ENCODE assay signal across 7 cellular contexts in the genomic region with DNA sequence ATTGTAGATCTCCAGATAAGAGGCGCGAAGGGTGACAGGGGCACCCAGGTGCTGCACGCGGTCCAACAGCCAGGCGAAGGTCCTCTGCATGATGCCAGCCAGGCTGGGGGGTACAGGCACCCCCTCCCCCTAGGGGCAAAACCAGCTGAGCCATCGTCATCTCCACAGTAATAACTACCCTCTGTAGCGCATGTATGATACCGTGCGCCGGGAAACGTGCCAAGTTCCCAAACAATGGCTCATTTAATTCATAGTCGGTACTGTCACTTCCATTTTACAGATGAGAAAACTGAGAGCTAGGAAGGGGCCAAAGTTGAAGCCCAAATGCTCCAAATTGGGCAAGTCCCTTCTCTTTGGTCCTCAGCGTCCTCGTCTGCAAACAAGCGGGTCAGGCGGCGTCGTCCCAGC. TPM values are rescaled to one million over a fixed set of nuclear protein-coding genes. Genes with fewer than 3 reads are reported as not detected.
A peak's percentile ranks its signal among the peaks of the same experiment; 100 is the strongest.
DNase-seq lines count a peak whose midpoint lies in the region; ATAC-seq and TF ChIP-seq lines count a peak whose summit lies in the region.

No MANE protein-coding gene starts in this region.

- WGBS in psoas muscle, 3 donors: 21 to 23% (median 22%) methylated on average over 18 of the region's 18 CpGs

- no peaks in the 10 kb centered on the region for H3K9me3 ChIP-seq in psoas muscle

- H3K4me3 ChIP-seq in psoas muscle: peak overlapping the region; percentile 65

- in situ Hi-C loops in GM13977 (cut with MboI; ENCODE audit: low pct_unique_long_range_greater_than_20kb, low sequenced_read_pairs, unreplicated experiment): no loop called here

- H3K27ac ChIP-seq in psoas muscle: no peak overlapping the region

- intact Hi-C loops in psoas muscle (cut with DNase I): no loop called here

- H3K4me1 ChIP-seq in psoas muscle: no peaks in the 10 kb centered on the region

- no peaks in the 10 kb centered on the region for H3K36me3 ChIP-seq in psoas muscle (ENCODE audit: insufficient read depth in 1 of 2, low read depth in 1 of 2)

- no peak for TF ChIP-seq CTCF in psoas muscle (IDR thresholded peaks at IDR 0.05)
- no peak for TF ChIP-seq CTCF in GM13977 (IDR thresholded peaks at IDR 0.05; ENCODE audit: extremely low read depth, insufficient read depth, missing control alignments)

- DNase-seq in ELF-1 (ENCODE audit: low read depth, low spot score) (peak; percentile 22), NCI-H748 (lab: John Stamatoyannopoulos, UW; ENCODE audit: unreplicated experiment) (peak; percentile 70), foreskin melanocyte (peak; percentile 56), psoas muscle (no peak), NCI-H524 (lab: John Stamatoyannopoulos, UW) (no peak), GM13977 (ENCODE audit: low spot score) (no peak)

- ATAC-seq in psoas muscle (no peak), GM19463 (IDR thresholded peaks at IDR 0.05; ENCODE audit: unreplicated experiment) (no peak)

- H3K27me3 ChIP-seq in psoas muscle (ENCODE audit: insufficient read depth in 3 of 3, low read length in 2 of 3): peaks cover 0 to 23% (median 2%) of the 10 kb centered on the region in 3 donors

RNA-seq across cellular contexts. Expression of gene KIF12, which starts 1.5 kb away (rescaled TPM):
- total RNA-seq in psoas muscle: under 1 TPM in 1 of 4 donors, not detected in 3; 0.13 TPM
- under 1 TPM in 2 of 3 donors, not detected in 1; 0.03 to 0.04 TPM for polyA plus RNA-seq in psoas muscle

RNA-seq across cellular contexts. Expression of gene AMBP, which starts 19.5 kb away (rescaled TPM):
- total RNA-seq in psoas muscle: under 1 TPM in 2 of 4 donors, not detected in 2; 0.16 to 0.84 TPM
- polyA plus RNA-seq in psoas muscle: not detected

RNA-seq across cellular contexts. Expression of gene COL27A1, which starts 57.7 kb away (rescaled TPM):
- 1 to 10 TPM; 3.9 to 8.5 (median 4.7) TPM for total RNA-seq in psoas muscle
- 1 to 10 TPM; 1.1 to 2.1 (median 1.8) TPM for polyA plus RNA-seq in psoas muscle

Comparison
In these comparisons a context has a peak if more than half of its experiments do, and no peak if none do; other contexts are left out.
1. DNase-seq: peak in ELF-1 (single experiment), NCI-H748 (single experiment) and foreskin melanocyte (single experiment); none in psoas muscle (0 of 2), NCI-H524 (0 of 2) and GM13977 (single experiment).